Comparison of ENCODE assay signal across 15 cellular contexts in genomic region chr5:19903611-19904010, GRCh38.
"Had no signal": no experiment of that assay in that cellular context is flagged by ENCODE, and none has a peak within 500 bp of the region (broad histone marks: within the 10 kb centered on the region; RNA-seq: fewer than 3 reads in every experiment).

No MANE protein-coding gene starts in this region.

- H3K4me1 ChIP-seq: esophagus muscularis mucosa, left ventricle myocardium inferior, pancreas, tibial nerve had no signal

- H3K27ac ChIP-seq: brain microvascular endothelial cell, esophagus muscularis mucosa, left ventricle myocardium inferior, pancreas, tibial nerve had no signal

- H3K27me3 ChIP-seq: brain microvascular endothelial cell, esophagus muscularis mucosa, pancreas, tibial nerve had no signal

- H3K27me3 Mint-ChIP-seq: activated B cell treated with CpG ODN at 0.5 μM for 24 hours; activated naive CD4-positive, alpha-beta T cell treated with anti-CD3 and anti-CD28 coated beads, Interleukin-2, amount 50 U/mL, for 24 hours; T-helper 17 cell had no signal

- H3K27ac Mint-ChIP-seq: activated B cell treated with CpG ODN at 0.5 μM for 24 hours; activated naive CD4-positive, alpha-beta T cell treated with anti-CD3 and anti-CD28 coated beads, Interleukin-2, amount 50 U/mL, for 24 hours; stimulated activated effector memory CD8-positive, alpha-beta T cell treated with anti-CD3 and anti-CD28 coated beads, Interleukin-12 subunit alpha, Interleukin-12 subunit beta, amount 100 ng/mL, for 72 hours; T-helper 17 cell had no signal

- H3K36me3 ChIP-seq: brain microvascular endothelial cell, esophagus muscularis mucosa, left ventricle myocardium inferior, pancreas, tibial nerve had no signal

- DNase-seq: activated B cell treated with CpG ODN at 0.5 μM for 24 hours; activated CD4-positive, alpha-beta T cell treated with anti-CD3 and anti-CD28 coated beads, Interleukin-2, amount 50 U/mL, for 1 hour; activated T-cell treated with anti-CD3 and anti-CD28 coated beads for 4 hours; amygdala; brain microvascular endothelial cell; kidney; left ventricle myocardium inferior; pancreas; small intestine; T-helper 17 cell had no signal

- H3K36me3 Mint-ChIP-seq: activated naive CD4-positive, alpha-beta T cell treated with anti-CD3 and anti-CD28 coated beads, Interleukin-2, amount 50 U/mL, for 24 hours; stimulated activated effector memory CD8-positive, alpha-beta T cell treated with anti-CD3 and anti-CD28 coated beads, Interleukin-12 subunit alpha, Interleukin-12 subunit beta, amount 100 ng/mL, for 72 hours had no signal

- H3K4me3 Mint-ChIP-seq: activated B cell treated with CpG ODN at 0.5 μM for 24 hours; activated naive CD4-positive, alpha-beta T cell treated with anti-CD3 and anti-CD28 coated beads, Interleukin-2, amount 50 U/mL, for 24 hours; neural crest cell; stimulated activated effector memory CD8-positive, alpha-beta T cell treated with anti-CD3 and anti-CD28 coated beads, Interleukin-12 subunit alpha, Interleukin-12 subunit beta, amount 100 ng/mL, for 72 hours; T-helper 17 cell had no signal

- H3K9me3 Mint-ChIP-seq: activated naive CD4-positive, alpha-beta T cell treated with anti-CD3 and anti-CD28 coated beads, Interleukin-2, amount 50 U/mL, for 24 hours; neural crest cell had no signal

- H3K4me3 ChIP-seq: esophagus muscularis mucosa, left ventricle myocardium inferior, pancreas, tibial nerve had no signal

- H3K4me1 Mint-ChIP-seq: activated B cell treated with CpG ODN at 0.5 μM for 24 hours; activated naive CD4-positive, alpha-beta T cell treated with anti-CD3 and anti-CD28 coated beads, Interleukin-2, amount 50 U/mL, for 24 hours; neural crest cell; stimulated activated effector memory CD8-positive, alpha-beta T cell treated with anti-CD3 and anti-CD28 coated beads, Interleukin-12 subunit alpha, Interleukin-12 subunit beta, amount 100 ng/mL, for 72 hours; T-helper 17 cell had no signal

- ATAC-seq: pancreas; stimulated activated effector memory CD8-positive, alpha-beta T cell treated with anti-CD3 and anti-CD28 coated beads, Interleukin-12 subunit alpha, Interleukin-12 subunit beta, amount 100 ng/mL, for 72 hours; T-helper 17 cell had no signal
